1 cellular context compared by ENCODE assay signal in genomic region chr10:102502337-102503151, GRCh38.
A peak's percentile ranks its signal among the peaks of the same experiment; 100 is the strongest.
TF ChIP-seq lines count a peak whose summit lies in the region.

Gene ACTR1A, minus strand, starts transcription at chr10:102502712. Its CDS starts 65 bp downstream, at chr10:102502647.

TF ChIP-seq in HepG2, 621 proteins besides CTCF, POLR2A, EP300 and RAD21 (continued from another document):
- TF ChIP-seq ZGPAT (CRISPR knock-in tag; IDR thresholded peaks at IDR 0.05): peak; percentile 49; the same call in 1 of the 2 replicates
- TF ChIP-seq ELF1 (CRISPR knock-in tag; IDR thresholded peaks at IDR 0.05): peak; percentile 59; the same call in 1 of the 2 replicates
- no peak for TF ChIP-seq FOXO1 (CRISPR knock-in tag; IDR thresholded peaks at IDR 0.05)
- TF ChIP-seq ZNF790 (CRISPR knock-in tag; IDR thresholded peaks at IDR 0.05; ENCODE audit: borderline replicate concordance): peak; percentile 64; the same call in 1 of the 2 replicates
- TF ChIP-seq PBX3 (CRISPR knock-in tag; IDR thresholded peaks at IDR 0.05; ENCODE audit: borderline replicate concordance): peak; percentile 57; the same call in 1 of the 2 replicates
- no peak for TF ChIP-seq ZNF460 (CRISPR knock-in tag; IDR thresholded peaks at IDR 0.05; ENCODE audit: borderline replicate concordance)
- no peak for TF ChIP-seq ZNF879 (CRISPR knock-in tag; IDR thresholded peaks at IDR 0.05)
- TF ChIP-seq KDM5A (IDR thresholded peaks at IDR 0.05; ENCODE audit: borderline replicate concordance, low read length): peak; percentile 88; the same call in 1 of the 2 replicates
- TF ChIP-seq ZSCAN29 (CRISPR knock-in tag; conservative IDR thresholded peaks at IDR 0.05): no peak
- TF ChIP-seq TCF7L2 (IDR thresholded peaks at IDR 0.05; ENCODE audit: low read depth, low read length): no peak
- no peak for TF ChIP-seq ZBTB10 (CRISPR knock-in tag; IDR thresholded peaks at IDR 0.05; ENCODE audit: borderline replicate concordance)
- TF ChIP-seq ZBTB38 (CRISPR knock-in tag; IDR thresholded peaks at IDR 0.05): no peak
- TF ChIP-seq ZNF619 (CRISPR knock-in tag; IDR thresholded peaks at IDR 0.05): 0 out of 2 replicates have a peak, but pooled peaks have one; percentile 26
- no peak for TF ChIP-seq ZMAT3 (CRISPR knock-in tag; conservative IDR thresholded peaks at IDR 0.05)
- TF ChIP-seq RBFOX2 (IDR thresholded peaks at IDR 0.05; ENCODE audit: low read depth, low read length): peak; percentile 70
- TF ChIP-seq BRF2 (CRISPR knock-in tag; IDR thresholded peaks at IDR 0.05): no peak
- peak; percentile 42; the same call in 1 of the 2 replicates for TF ChIP-seq CEBPG (CRISPR knock-in tag; IDR thresholded peaks at IDR 0.05)
- TF ChIP-seq ZNF674 (CRISPR knock-in tag; IDR thresholded peaks at IDR 0.05; ENCODE audit: low read depth): no peak
- TF ChIP-seq KLF6 (CRISPR knock-in tag; IDR thresholded peaks at IDR 0.05): peak; percentile 59
- TF ChIP-seq BORCS8-MEF2B (CRISPR knock-in tag; IDR thresholded peaks at IDR 0.05): peak; percentile 44; the same call in 1 of the 2 replicates
- no peak for TF ChIP-seq SYNCRIP (IDR thresholded peaks at IDR 0.05; ENCODE audit: insufficient read depth, low read depth, low read length)
- no peak for TF ChIP-seq PBX2 (CRISPR knock-in tag; IDR thresholded peaks at IDR 0.05)
- TF ChIP-seq ZNF292 (CRISPR knock-in tag; IDR thresholded peaks at IDR 0.05; ENCODE audit: borderline replicate concordance, low read depth): no peak
- peak; percentile 35; the same call in 1 of the 2 replicates for TF ChIP-seq ZNF567 (CRISPR knock-in tag; IDR thresholded peaks at IDR 0.05; ENCODE audit: borderline replicate concordance)
- no peak for TF ChIP-seq HOMEZ (CRISPR knock-in tag; IDR thresholded peaks at IDR 0.05; ENCODE audit: low read depth)
- no peak for TF ChIP-seq JARID2 (CRISPR knock-in tag; IDR thresholded peaks at IDR 0.05; ENCODE audit: insufficient replicate concordance)
- no peak for TF ChIP-seq ZNF260 (CRISPR knock-in tag; IDR thresholded peaks at IDR 0.05; ENCODE audit: borderline replicate concordance, low read depth)
- TF ChIP-seq RERE (CRISPR knock-in tag; IDR thresholded peaks at IDR 0.05; ENCODE audit: low read depth): no peak
- peak; percentile 11; the same call in 1 of the 2 replicates for TF ChIP-seq TBX2 (CRISPR knock-in tag; IDR thresholded peaks at IDR 0.05; ENCODE audit: borderline replicate concordance)
- no peak for TF ChIP-seq ZNF562 (CRISPR knock-in tag; IDR thresholded peaks at IDR 0.05; ENCODE audit: borderline replicate concordance)
- TF ChIP-seq NCOA1 (CRISPR knock-in tag; IDR thresholded peaks at IDR 0.05): no peak
- TF ChIP-seq ZNF280D (CRISPR knock-in tag; IDR thresholded peaks at IDR 0.05): no peak
- TF ChIP-seq SP2 (CRISPR knock-in tag; IDR thresholded peaks at IDR 0.05): peak; percentile 86
- peak; percentile 67; the same call in 1 of the 2 replicates for TF ChIP-seq SAP130 (CRISPR knock-in tag; IDR thresholded peaks at IDR 0.05; ENCODE audit: low read depth)
- no peak for TF ChIP-seq SNAI1 (CRISPR knock-in tag; IDR thresholded peaks at IDR 0.05; ENCODE audit: borderline replicate concordance)
- 0 out of 2 replicates have a peak, but pooled peaks have one; percentile 10 for TF ChIP-seq ZNF800 (CRISPR knock-in tag; IDR thresholded peaks at IDR 0.05)
- no peak for TF ChIP-seq PRPF4 (IDR thresholded peaks at IDR 0.05; ENCODE audit: low read depth, low read length, poor library complexity, severe bottlenecking)
- TF ChIP-seq ZSCAN20 (CRISPR knock-in tag; IDR thresholded peaks at IDR 0.05; ENCODE audit: borderline replicate concordance): no peak
TF ChIP-seq in HepG2: peak in this region for 169.
